26 cellular contexts compared by ENCODE assay signal in genomic region chr7:15606561-15606960, GRCh38. TPM values are rescaled to one million over a fixed set of nuclear protein-coding genes. Genes with fewer than 3 reads are reported as not detected.
"Had no signal": no experiment of that assay in that cellular context is flagged by ENCODE, and none has a peak within 500 bp of the region (broad histone marks: within the 10 kb centered on the region; RNA-seq: fewer than 3 reads in every experiment).

No MANE protein-coding gene starts in this region.

- H3K27ac Mint-ChIP-seq: IgD-negative memory B cell, T-cell had no signal

- H3K4me1 ChIP-seq: SJSA1 had no signal

- H3K27ac ChIP-seq: SJSA1 had no signal

- H3K4me3 Mint-ChIP-seq: IgD-negative memory B cell, T-cell had no signal

- ATAC-seq: T-cell had no signal

- H3K36me3 Mint-ChIP-seq: IgD-negative memory B cell, T-cell had no signal

- H3K27me3 Mint-ChIP-seq: IgD-negative memory B cell, T-cell had no signal

- H3K4me1 Mint-ChIP-seq: IgD-negative memory B cell, T-cell had no signal

- H3K27me3 ChIP-seq: SJSA1 had no signal

- H3K9ac ChIP-seq: SK-N-SH had no signal

- H3K4me2 ChIP-seq: SK-N-SH had no signal

- H3K4me3 ChIP-seq: SJSA1 had no signal

- H3K9me3 ChIP-seq: SJSA1, SK-N-SH had no signal

- DNase-seq: KBM-7, MV-4-11, NCI-H1048, NCI-H1105, NCI-H1417, NCI-H1436 treated with DMSO at 0.1 percent for 48 hours, NCI-H1694, NCI-H187 treated with DMSO at 0.1 percent for 48 hours, NCI-H2029 treated with DMSO at 0.1 percent for 48 hours, NCI-H2171, NCI-H226, NCI-H446, NCI-H510A, NCI-H524 treated with DMSO at 0.1 percent for 48 hours, NCI-H69, NCI-H774, Right ventricle myocardium superior, RPMI8226, SIG-M5, SK-N-SH, SW 1271, T-cell had no signal

- H3K36me3 ChIP-seq: SJSA1 had no signal

RNA-seq across cellular contexts. Expression of gene AGMO, which starts 44.7 kb away (rescaled TPM):
- total RNA-seq: LHCN-M2, MCF 10A, SJSA1, T-cell had no signal
- polyA plus RNA-seq: IgD-negative memory B cell had no signal
